Comparison of ENCODE assay signal across 1 cellular context in genomic region chr2:156189143-156189542, GRCh38.
TF ChIP-seq lines count a peak whose summit lies in the region.

No MANE protein-coding gene starts in this region.

TF ChIP-seq in HepG2, 621 proteins besides CTCF, POLR2A, EP300 and RAD21 (continued from another document and continues in another):
- TF ChIP-seq ZNF407 (CRISPR knock-in tag; IDR thresholded peaks at IDR 0.05; ENCODE audit: not compliant biosample characterization) (no peak), ARID5B (CRISPR knock-in tag; IDR thresholded peaks at IDR 0.05) (peak; percentile 58), ZNF292 (CRISPR knock-in tag; IDR thresholded peaks at IDR 0.05; ENCODE audit: borderline replicate concordance, low read depth) (peak; percentile 39; the same call in 1 of the 2 replicates), ZUFSP (CRISPR knock-in tag; IDR thresholded peaks at IDR 0.05; ENCODE audit: borderline replicate concordance) (no peak), CENPT (CRISPR knock-in tag; IDR thresholded peaks at IDR 0.05; ENCODE audit: low read depth) (no peak), PITX1 (CRISPR knock-in tag; IDR thresholded peaks at IDR 0.05) (0 out of 2 replicates have a peak, but pooled peaks have one; percentile 34), NCOA2 (CRISPR knock-in tag; IDR thresholded peaks at IDR 0.05) (peak; percentile 35; the same call in 1 of the 2 replicates), ARID3A (IDR thresholded peaks at IDR 0.05; ENCODE audit: low read depth, low read length) (0 out of 2 replicates have a peak, but pooled peaks have one; percentile 32), FOXA3 (CRISPR knock-in tag; IDR thresholded peaks at IDR 0.05) (peak; percentile 61; the same call in 1 of the 2 replicates), ZNF331 (CRISPR knock-in tag; IDR thresholded peaks at IDR 0.05) (peak; percentile 25; the same call in 1 of the 2 replicates), SUZ12 (IDR thresholded peaks at IDR 0.05; ENCODE audit: low read depth, low read length) (no peak), ZNF143 (CRISPR knock-in tag; IDR thresholded peaks at IDR 0.05) (no peak), BCL6 (CRISPR knock-in tag; IDR thresholded peaks at IDR 0.05) (0 out of 2 replicates have a peak, but pooled peaks have one; percentile 46), CEBPG (CRISPR knock-in tag; IDR thresholded peaks at IDR 0.05) (0 out of 2 replicates have a peak, but pooled peaks have one; percentile 14), ZBTB43 (CRISPR knock-in tag; conservative IDR thresholded peaks at IDR 0.05) (no peak), HDAC6 (IDR thresholded peaks at IDR 0.05; ENCODE audit: low read depth, low read length) (no peak), PBX2 (CRISPR knock-in tag; IDR thresholded peaks at IDR 0.05) (peak; percentile 34; the same call in 1 of the 2 replicates), ZFP1 (CRISPR knock-in tag; IDR thresholded peaks at IDR 0.05) (0 out of 2 replicates have a peak, but pooled peaks have one; percentile 25), FOXA1 (IDR thresholded peaks at IDR 0.05) (no peak), FOXA1 (CRISPR knock-in tag; IDR thresholded peaks at IDR 0.05) (peak; percentile 77), GRHL1 (CRISPR knock-in tag; conservative IDR thresholded peaks at IDR 0.05) (no peak), ZBTB4 (CRISPR knock-in tag; IDR thresholded peaks at IDR 0.05; ENCODE audit: borderline replicate concordance) (no peak), ZNF746 (CRISPR knock-in tag; IDR thresholded peaks at IDR 0.05) (no peak), ZNF12 (CRISPR knock-in tag; IDR thresholded peaks at IDR 0.05) (no peak), E2F1 (CRISPR knock-in tag; IDR thresholded peaks at IDR 0.05) (no peak), SALL1 (CRISPR knock-in tag; IDR thresholded peaks at IDR 0.05) (peak; percentile 30; the same call in 1 of the 2 replicates), CREM (IDR thresholded peaks at IDR 0.05) (0 out of 2 replicates have a peak, but pooled peaks have one; percentile 25), CREM (CRISPR knock-in tag; IDR thresholded peaks at IDR 0.05) (no peak), IKZF1 (IDR thresholded peaks at IDR 0.05) (no peak), ZNF737 (CRISPR knock-in tag; IDR thresholded peaks at IDR 0.05; ENCODE audit: borderline replicate concordance) (no peak)
